ENCODE assay signal across 1 cellular context in the genomic region with DNA sequence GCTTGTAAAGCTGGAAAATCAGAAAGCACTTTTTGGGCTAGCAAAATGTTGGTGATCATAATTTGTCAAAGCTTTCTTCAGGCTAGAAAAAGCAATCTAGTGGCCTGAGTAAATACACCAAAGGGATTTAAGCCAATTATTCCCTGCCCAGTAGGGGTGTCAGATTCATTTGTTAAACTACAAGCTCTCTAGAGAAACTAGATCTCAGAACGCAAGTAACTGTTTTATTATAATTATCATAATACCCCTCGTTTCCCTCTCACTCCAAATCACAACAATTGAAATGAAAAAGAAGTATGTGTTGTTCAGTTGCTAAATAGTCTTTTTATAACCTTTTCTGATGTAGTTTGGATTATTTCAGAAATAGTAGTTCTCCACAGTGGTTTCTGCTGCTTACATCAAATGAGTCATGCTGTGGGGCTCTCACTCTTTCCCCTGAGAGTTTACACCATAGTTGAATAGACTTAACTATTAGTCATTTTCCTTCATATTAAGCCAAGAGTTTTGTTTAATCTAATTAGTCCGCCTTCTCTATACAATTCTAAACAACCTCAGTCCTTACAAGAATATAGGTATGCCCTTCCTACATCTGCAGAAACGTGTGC.
TF ChIP-seq lines count a peak whose summit lies in the region.

No MANE protein-coding gene starts in this region.

TF ChIP-seq in IMR-90, 13 proteins besides CTCF, POLR2A, EP300 and RAD21 (continued from another document):
- TF ChIP-seq, protein P1, sequence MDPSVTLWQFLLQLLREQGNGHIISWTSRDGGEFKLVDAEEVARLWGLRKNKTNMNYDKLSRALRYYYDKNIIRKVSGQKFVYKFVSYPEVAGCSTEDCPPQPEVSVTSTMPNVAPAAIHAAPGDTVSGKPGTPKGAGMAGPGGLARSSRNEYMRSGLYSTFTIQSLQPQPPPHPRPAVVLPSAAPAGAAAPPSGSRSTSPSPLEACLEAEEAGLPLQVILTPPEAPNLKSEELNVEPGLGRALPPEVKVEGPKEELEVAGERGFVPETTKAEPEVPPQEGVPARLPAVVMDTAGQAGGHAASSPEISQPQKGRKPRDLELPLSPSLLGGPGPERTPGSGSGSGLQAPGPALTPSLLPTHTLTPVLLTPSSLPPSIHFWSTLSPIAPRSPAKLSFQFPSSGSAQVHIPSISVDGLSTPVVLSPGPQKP (IDR thresholded peaks at IDR 0.05; ENCODE audit: borderline replicate concordance, low read depth, low read length): no peak
- TF ChIP-seq FOS (IDR thresholded peaks at IDR 0.05; ENCODE audit: low read depth, low read length): no peak
